ENCODE assay signal across 12 cellular contexts in genomic region chr2:190947139-190947538, GRCh38.
DNase-seq lines count a peak whose midpoint lies in the region; ATAC-seq, FAIRE-seq and TF ChIP-seq lines count a peak whose summit lies in the region.
"Had no signal": no experiment of that assay in that cellular context is flagged by ENCODE, and none has a peak within 500 bp of the region (broad histone marks: within the 10 kb centered on the region; RNA-seq: fewer than 3 reads in every experiment).

No MANE protein-coding gene starts in this region.

- H3K9ac ChIP-seq in HepG2 (ENCODE audit: insufficient read depth, low read depth, low read length) = no peak overlapping the region

- H3K4me3 ChIP-seq in right atrium auricular region (no peak overlapping the region), HepG2 (replicated peaks in 1 of 3; ENCODE audit: insufficient read depth in 1 of 3, low read depth in 2 of 3, low read length in 3 of 3) (no peak overlapping the region), aorta (ENCODE audit: low read length in 2 of 2) (no peak overlapping the region)
- H3K4me3 ChIP-seq: Peyer's patch had no signal

- H3K27me3 ChIP-seq in right atrium auricular region (no peaks in the 10 kb centered on the region), HepG2 (ENCODE audit: control insufficient read depth in 1 of 2, insufficient read depth in 2 of 2, low read length in 2 of 2) (no peaks in the 10 kb centered on the region), aorta (ENCODE audit: control insufficient read depth in 1 of 2, insufficient read depth in 2 of 2, low read length in 1 of 2) (no peaks in the 10 kb centered on the region)
- H3K27me3 ChIP-seq: Peyer's patch had no signal

- in situ Hi-C loops in HepG2 (cut with HindIII; ENCODE audit: extremely low pct_ligation_motif_present, low pct_unique_long_range_greater_than_20kb) = no loop called here

- no peak for FAIRE-seq in HepG2 (lab: Jason Lieb, UNC)

- no peak for TF ChIP-seq POLR2A in HepG2 (IDR thresholded peaks at IDR 0.05; ENCODE audit: insufficient read depth in 1 of 2, low read depth in 2 of 2, low read length in 2 of 2)

- intact Hi-C loops in left cardiac atrium (cut with DNase I) (no loop called here), HepG2 (cut with micrococcal nuclease; ENCODE audit: unreplicated experiment) (no loop called here), aorta (cut with DNase I) (no loop called here)
- intact Hi-C loops in activated T-helper 2 cell treated with anti-CD3 and anti-CD28 coated beads, Interferon-gamma antibody, Interleukin-2, Interleukin-4, amounts not matched to agents 10 μg/mL and 5 μg/mL and 100 μg/mL, durations not matched to agents 14 hours and 24 hours and 36 hours (cut with micrococcal nuclease) = loop anchor here (5.0 kb wide), 3 partner anchors 35 to 165 kb away; no protein-coding TSS in a partner anchor

- peak overlapping the region; percentile 7 for H3K27ac Mint-ChIP-seq in activated naive CD8-positive, alpha-beta T cell treated with anti-CD3 and anti-CD28 coated beads, Interleukin-2, amount 50 U/mL, for 24 hours
- no peak overlapping the region for H3K27ac Mint-ChIP-seq in activated T-helper 2 cell treated with anti-CD3 and anti-CD28 coated beads, Interferon-gamma antibody, Interleukin-2, Interleukin-4, amounts not matched to agents 10 μg/mL and 5 μg/mL and 100 μg/mL, durations not matched to agents 14 hours and 24 hours and 36 hours
- H3K27ac Mint-ChIP-seq: stimulated activated effector memory CD8-positive, alpha-beta T cell treated with anti-CD3 and anti-CD28 coated beads, Interleukin-12 subunit alpha, Interleukin-12 subunit beta, amount 100 ng/mL, for 72 hours had no signal

- POLR2A ChIA-PET in HepG2 (lab: Yijun Ruan, JAX) = no interaction called here

- H3K27me3 Mint-ChIP-seq in activated naive CD8-positive, alpha-beta T cell treated with anti-CD3 and anti-CD28 coated beads, Interleukin-2, amount 50 U/mL, for 24 hours = no peaks in the 10 kb centered on the region
- H3K27me3 Mint-ChIP-seq in activated T-helper 2 cell treated with anti-CD3 and anti-CD28 coated beads, Interferon-gamma antibody, Interleukin-2, Interleukin-4, amounts not matched to agents 10 μg/mL and 5 μg/mL and 100 μg/mL, durations not matched to agents 14 hours and 24 hours and 36 hours (ENCODE audit: low read depth) = no peaks in the 10 kb centered on the region

- no TSS peak for BruUV-seq in HepG2 (replicated peaks; lab: Mats Ljungman, UMichigan)

- no peaks in the 10 kb centered on the region for H3K9me3 Mint-ChIP-seq in activated naive CD8-positive, alpha-beta T cell treated with anti-CD3 and anti-CD28 coated beads, Interleukin-2, amount 50 U/mL, for 24 hours
- no peaks in the 10 kb centered on the region for H3K9me3 Mint-ChIP-seq in activated T-helper 2 cell treated with anti-CD3 and anti-CD28 coated beads, Interferon-gamma antibody, Interleukin-2, Interleukin-4, amounts not matched to agents 10 μg/mL and 5 μg/mL and 100 μg/mL, durations not matched to agents 14 hours and 24 hours and 36 hours
- H3K9me3 Mint-ChIP-seq: CD14-positive monocyte; stimulated activated effector memory CD8-positive, alpha-beta T cell treated with anti-CD3 and anti-CD28 coated beads, Interleukin-12 subunit alpha, Interleukin-12 subunit beta, amount 100 ng/mL, for 72 hours had no signal

- ATAC-seq in left cardiac atrium = no peak
- no peak for ATAC-seq in activated naive CD8-positive, alpha-beta T cell treated with anti-CD3 and anti-CD28 coated beads, Interleukin-2, amount 50 U/mL, for 24 hours
- ATAC-seq in HepG2 = no peak
- peak; percentile 20 for ATAC-seq in aorta (ENCODE audit: low FRiP score)
- no peak for ATAC-seq in HG02973 (IDR thresholded peaks at IDR 0.05; ENCODE audit: unreplicated experiment)
- ATAC-seq in GM19035 (IDR thresholded peaks at IDR 0.05; ENCODE audit: unreplicated experiment) = no peak

- no peak overlapping the region for H3K4me2 ChIP-seq in HepG2 (ENCODE audit: low read depth, low read length)

- H3K36me3 ChIP-seq in right atrium auricular region (no peaks in the 10 kb centered on the region), HepG2 (replicated peaks in 1 of 2; ENCODE audit: control insufficient read depth in 1 of 2, insufficient read depth in 2 of 2, low read length in 2 of 2) (no peaks in the 10 kb centered on the region), aorta (ENCODE audit: control insufficient read depth in 1 of 2, insufficient read depth in 2 of 2, low read length in 1 of 2) (no peaks in the 10 kb centered on the region)
- H3K36me3 ChIP-seq: Peyer's patch had no signal

- H3K4me1 Mint-ChIP-seq in activated naive CD8-positive, alpha-beta T cell treated with anti-CD3 and anti-CD28 coated beads, Interleukin-2, amount 50 U/mL, for 24 hours = peaks cover 8% of the 10 kb centered on the region
- H3K4me1 Mint-ChIP-seq in activated T-helper 2 cell treated with anti-CD3 and anti-CD28 coated beads, Interferon-gamma antibody, Interleukin-2, Interleukin-4, amounts not matched to agents 10 μg/mL and 5 μg/mL and 100 μg/mL, durations not matched to agents 14 hours and 24 hours and 36 hours (ENCODE audit: low read depth) = peaks cover 16% of the 10 kb centered on the region

- H3K9me3 ChIP-seq in right atrium auricular region (no peaks in the 10 kb centered on the region), HepG2 (ENCODE audit: low read length) (no peaks in the 10 kb centered on the region), aorta (ENCODE audit: control insufficient read depth, low read length) (no peaks in the 10 kb centered on the region)
- H3K9me3 ChIP-seq: Peyer's patch had no signal

- CTCF ChIA-PET in HepG2 (lab: Yijun Ruan, JAX; ENCODE audit: low intra/inter-chr PET ratio, low total read pairs) = no interaction called here

- no peak overlapping the region for H2AFZ ChIP-seq in HepG2 (ENCODE audit: low read length)

- TF ChIP-seq CTCF in right atrium auricular region (IDR thresholded peaks at IDR 0.05) (no peak), HepG2 (CRISPR knock-in tag; IDR thresholded peaks at IDR 0.05) (no peak)

- no peak overlapping the region for H3K4me3 Mint-ChIP-seq in activated naive CD8-positive, alpha-beta T cell treated with anti-CD3 and anti-CD28 coated beads, Interleukin-2, amount 50 U/mL, for 24 hours
- H3K4me3 Mint-ChIP-seq in activated T-helper 2 cell treated with anti-CD3 and anti-CD28 coated beads, Interferon-gamma antibody, Interleukin-2, Interleukin-4, amounts not matched to agents 10 μg/mL and 5 μg/mL and 100 μg/mL, durations not matched to agents 14 hours and 24 hours and 36 hours (ENCODE audit: low read depth) = no peak overlapping the region
- H3K4me3 Mint-ChIP-seq: stimulated activated effector memory CD8-positive, alpha-beta T cell treated with anti-CD3 and anti-CD28 coated beads, Interleukin-12 subunit alpha, Interleukin-12 subunit beta, amount 100 ng/mL, for 72 hours had no signal

- TF ChIP-seq RAD21 in HepG2 (CRISPR knock-in tag; IDR thresholded peaks at IDR 0.05) = no peak

- H3K36me3 Mint-ChIP-seq in activated naive CD8-positive, alpha-beta T cell treated with anti-CD3 and anti-CD28 coated beads, Interleukin-2, amount 50 U/mL, for 24 hours (ENCODE audit: low read depth) = no peaks in the 10 kb centered on the region
- no peaks in the 10 kb centered on the region for H3K36me3 Mint-ChIP-seq in activated T-helper 2 cell treated with anti-CD3 and anti-CD28 coated beads, Interferon-gamma antibody, Interleukin-2, Interleukin-4, amounts not matched to agents 10 μg/mL and 5 μg/mL and 100 μg/mL, durations not matched to agents 14 hours and 24 hours and 36 hours (ENCODE audit: low read depth)
- H3K36me3 Mint-ChIP-seq: CD14-positive monocyte had no signal

- no peaks in the 10 kb centered on the region for H3K79me2 ChIP-seq in HepG2 (ENCODE audit: insufficient read depth, low read length)

- WGBS in HepG2 (ENCODE audit: low lambda C conversion rate) = 14% methylated on average over 1 of the region's 1 CpG
- WGBS in aorta, 2 donors = 0 to 1% methylated on average over 1 of the region's 1 CpG

- H4K20me1 ChIP-seq in HepG2 (ENCODE audit: insufficient read depth, low read length) = no peaks in the 10 kb centered on the region

- H3K27ac ChIP-seq in right atrium auricular region (peak overlapping the region; percentile 43 to 63), HepG2 (ENCODE audit: extremely low read length, insufficient read depth, low read length) (no peak overlapping the region), aorta (ENCODE audit: low read depth in 1 of 2, low read length in 2 of 2) (no peak overlapping the region)

- TF ChIP-seq EP300 in HepG2 (IDR thresholded peaks at IDR 0.05; ENCODE audit: low read depth in 2 of 2, low read length in 2 of 2) = no peak
- no peak for TF ChIP-seq EP300 in HepG2 (CRISPR knock-in tag; IDR thresholded peaks at IDR 0.05; ENCODE audit: borderline replicate concordance)

- DNase-seq in right atrium auricular region (ENCODE audit: low spot score) = no peak
- no peak for DNase-seq in left cardiac atrium
- DNase-seq in activated naive CD8-positive, alpha-beta T cell treated with anti-CD3 and anti-CD28 coated beads, Interleukin-2, amount 50 U/mL, for 24 hours = no peak
- peak; percentile 25 for DNase-seq in HepG2 (ENCODE audit: low spot score)
- no peak for DNase-seq in aorta
- DNase-seq in activated T-helper 2 cell treated with anti-CD3 and anti-CD28 coated beads, Interferon-gamma antibody, Interleukin-2, Interleukin-4, amounts not matched to agents 10 μg/mL and 5 μg/mL and 100 μg/mL, durations not matched to agents 14 hours and 24 hours and 36 hours (ENCODE audit: low spot score) = no peak
- DNase-seq: activated CD4-positive, alpha-beta T cell treated with anti-CD3 and anti-CD28 coated beads, Interleukin-2, amount 50 U/mL, for 1 hour; Peyer's patch had no signal

- peaks cover 0 to 38% of the 10 kb centered on the region in 2 donors for H3K4me1 ChIP-seq in right atrium auricular region
- H3K4me1 ChIP-seq in HepG2 (ENCODE audit: insufficient read depth, low read length) = peaks cover 12% of the 10 kb centered on the region
- H3K4me1 ChIP-seq in aorta (ENCODE audit: control insufficient read depth in 1 of 2, insufficient read depth in 2 of 2, low read length in 2 of 2) = peaks cover 6 to 9% of the 10 kb centered on the region in 2 donors

TF ChIP-seq in HepG2, 621 proteins besides CTCF, POLR2A, EP300 and RAD21:
- TF ChIP-seq PAX8 (CRISPR knock-in tag; IDR thresholded peaks at IDR 0.05; ENCODE audit: borderline replicate concordance) (no peak), GZF1 (CRISPR knock-in tag; IDR thresholded peaks at IDR 0.05) (no peak), SOX13 (IDR thresholded peaks at IDR 0.05) (no peak), SOX13 (CRISPR knock-in tag; conservative IDR thresholded peaks at IDR 0.05 in 1 of 2, IDR thresholded peaks at IDR 0.05 in 1 of 2) (peak in 1 of 2 experiments; percentile 8; a peak in 1 of 4 replicates)
- TF ChIP-seq, protein P1, sequence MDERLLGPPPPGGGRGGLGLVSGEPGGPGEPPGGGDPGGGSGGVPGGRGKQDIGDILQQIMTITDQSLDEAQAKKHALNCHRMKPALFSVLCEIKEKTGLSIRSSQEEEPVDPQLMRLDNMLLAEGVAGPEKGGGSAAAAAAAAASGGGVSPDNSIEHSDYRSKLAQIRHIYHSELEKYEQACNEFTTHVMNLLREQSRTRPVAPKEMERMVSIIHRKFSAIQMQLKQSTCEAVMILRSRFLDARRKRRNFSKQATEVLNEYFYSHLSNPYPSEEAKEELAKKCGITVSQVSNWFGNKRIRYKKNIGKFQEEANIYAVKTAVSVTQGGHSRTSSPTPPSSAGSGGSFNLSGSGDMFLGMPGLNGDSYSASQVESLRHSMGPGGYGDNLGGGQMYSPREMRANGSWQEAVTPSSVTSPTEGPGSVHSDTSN (CRISPR knock-in tag; IDR thresholded peaks at IDR 0.05) = no peak

Comparison
In these comparisons a context has a peak if more than half of its experiments do, and no peak if none do; other contexts are left out.
1. H3K27ac ChIP-seq: peak in right atrium auricular region (2 of 2); none in HepG2 (single experiment) and aorta (0 of 2).